1 cellular context compared by ENCODE assay signal in genomic region chr9:127929044-127929979, GRCh38.
TF ChIP-seq lines count a peak whose summit lies in the region.

No MANE protein-coding gene starts in this region.

TF ChIP-seq in HEK293, 187 proteins besides CTCF, POLR2A, EP300 and RAD21 (continued from another document):
- TF ChIP-seq ZSCAN18 (tag by site-specific recombination; IDR thresholded peaks at IDR 0.05) = no peak
